Comparison of ENCODE assay signal across 13 cellular contexts in genomic region chr5:91271999-91272398, GRCh38.
DNase-seq lines count a peak whose midpoint lies in the region; ATAC-seq and TF ChIP-seq lines count a peak whose summit lies in the region.
"Had no signal": no experiment of that assay in that cellular context is flagged by ENCODE, and none has a peak within 500 bp of the region (broad histone marks: within the 10 kb centered on the region; RNA-seq: fewer than 3 reads in every experiment).

No MANE protein-coding gene starts in this region.

- TF ChIP-seq POLR2A in GM18505 (IDR thresholded peaks at IDR 0.05; ENCODE audit: borderline replicate concordance, extremely low read depth, insufficient read depth, insufficient read length): no peak

- DNase-seq in cardiac septum (ENCODE audit: low spot score): no peak
- DNase-seq in HuH-7 (ENCODE audit: low spot score): no peak
- no peak for DNase-seq in activated T-cell treated with anti-CD3 and anti-CD28 coated beads, Interleukin-2, amount 50 U/mL, for 48 hours
- no peak for DNase-seq in stimulated activated CD4-positive, alpha-beta T cell treated with anti-CD3 and anti-CD28 coated beads, Interleukin-2, amount 100 ng/mL, for 48 hours
- DNase-seq: KG1; NCI-H2081 treated with DMSO at 0.1 percent for 48 hours; psoas muscle; stimulated activated CD4-positive, alpha-beta T cell treated with anti-CD3 and anti-CD28 coated beads, Interleukin-4, amount 100 ng/mL, for 1 hour had no signal

- intact Hi-C loops in cardiac septum (cut with DNase I): no loop called here

- peak; percentile 66 for ATAC-seq in GM18505 (IDR thresholded peaks at IDR 0.05; ENCODE audit: unreplicated experiment)
- peak; percentile 63 for ATAC-seq in GM21360 (IDR thresholded peaks at IDR 0.05; ENCODE audit: unreplicated experiment)
- peak; percentile 59 for ATAC-seq in HG02938 (IDR thresholded peaks at IDR 0.05; ENCODE audit: unreplicated experiment)
- ATAC-seq in HG03558 (IDR thresholded peaks at IDR 0.05; ENCODE audit: extremely low read depth, unreplicated experiment): peak; percentile 37
- ATAC-seq: GM23338, psoas muscle had no signal
